In genomic region chr22:27107824-27108223, GRCh38 we compare ENCODE assay signal across 1 cellular context.
TF ChIP-seq lines count a peak whose summit lies in the region.

No MANE protein-coding gene starts in this region.

TF ChIP-seq in GM23338, 12 proteins besides CTCF, POLR2A, EP300 and RAD21 (continued from another document):
- TF ChIP-seq ZNF462 (CRISPR knock-in tag; IDR thresholded peaks at IDR 0.05): no peak
- TF ChIP-seq REST (IDR thresholded peaks at IDR 0.05; ENCODE audit: unreplicated experiment): no peak
- no peak for TF ChIP-seq JUNB (IDR thresholded peaks at IDR 0.05; ENCODE audit: unreplicated experiment)
- no peak for TF ChIP-seq ZNF114 (CRISPR knock-in tag; IDR thresholded peaks at IDR 0.05)
- no peak for TF ChIP-seq ZNF331 (CRISPR knock-in tag; IDR thresholded peaks at IDR 0.05; ENCODE audit: low read depth)
- no peak for TF ChIP-seq EZH2 (IDR thresholded peaks at IDR 0.05; ENCODE audit: low read depth, unreplicated experiment)
- no peak for TF ChIP-seq STAT1 (IDR thresholded peaks at IDR 0.05; ENCODE audit: unreplicated experiment)
- TF ChIP-seq EZH2phosphoT487 (IDR thresholded peaks at IDR 0.05; ENCODE audit: unreplicated experiment): no peak
- TF ChIP-seq POLR2AphosphoS5 (IDR thresholded peaks at IDR 0.05; ENCODE audit: low read depth): no peak
TF ChIP-seq in GM23338: peak in this region for 0.
